Comparison of ENCODE assay signal across 31 cellular contexts in the genomic region with DNA sequence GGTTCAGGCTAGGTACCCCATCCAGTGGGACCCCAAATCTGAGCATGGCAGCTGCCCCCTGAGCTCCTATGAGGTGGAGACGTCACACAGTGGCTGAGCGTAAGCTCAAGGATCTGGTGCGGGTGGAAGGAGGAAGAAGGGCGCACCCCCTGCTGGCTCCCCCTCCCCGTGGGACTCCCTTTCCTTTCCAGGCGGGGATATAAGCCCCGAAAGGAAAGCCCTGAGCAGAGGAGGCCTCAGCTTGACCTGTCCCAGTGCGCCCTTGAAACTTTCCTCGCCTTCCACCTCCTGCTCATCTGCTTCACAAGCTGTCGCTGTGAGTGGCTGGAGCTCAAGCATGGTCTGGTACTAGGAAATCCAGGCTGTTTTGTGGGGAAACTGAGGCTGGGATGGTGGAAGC.
DNase-seq lines count a peak whose midpoint lies in the region; ATAC-seq, FAIRE-seq and TF ChIP-seq lines count a peak whose summit lies in the region.
"Had no signal": no experiment of that assay in that cellular context is flagged by ENCODE, and none has a peak within 500 bp of the region (broad histone marks: within the 10 kb centered on the region; RNA-seq: fewer than 3 reads in every experiment).

No MANE protein-coding gene starts in this region.

- H3K27ac Mint-ChIP-seq in neural progenitor cell = no peak overlapping the region
- H3K27ac Mint-ChIP-seq: IgD-negative memory B cell; T-helper 1 cell treated with Interleukin-12 subunit alpha and Interleukin-12 subunit beta and Interleukin-4 antibody, amounts not matched to agents 30 μg/mL and 1 μg/mL, for 36 hours had no signal

- H3K4me2 ChIP-seq in A549 (peak overlapping the region; percentile 97), neural progenitor cell (peak overlapping the region; percentile 92)
- H3K4me2 ChIP-seq: BLaER1 treated with 17β-estradiol and CSF1 and Interleukin-3, amounts not matched to agents 10 nM and 100 nM had no signal

- H3K4me1 Mint-ChIP-seq in neural progenitor cell = peaks cover 16% of the 10 kb centered on the region

- TF ChIP-seq EP300 in A549 (IDR thresholded peaks at IDR 0.05) = no peak

- H3K27ac ChIP-seq in A549 = peak overlapping the region in 1 of 2 experiments; percentile 83; a peak in 3 of 6 replicates
- no peak overlapping the region for H3K27ac ChIP-seq in neural progenitor cell
- H3K27ac ChIP-seq: BLaER1 treated with 17β-estradiol and CSF1 and Interleukin-3, amounts not matched to agents 10 nM and 100 nM; hepatocyte; HL-60; right atrium auricular region had no signal

- peaks cover 14% of the 10 kb centered on the region; the same call in 2 of the 3 replicates for H3K4me1 ChIP-seq in A549
- H3K4me1 ChIP-seq in neural progenitor cell = peaks cover 6% of the 10 kb centered on the region
- H3K4me1 ChIP-seq: BLaER1 treated with 17β-estradiol and CSF1 and Interleukin-3, amounts not matched to agents 10 nM and 100 nM had no signal

- no peak overlapping the region for H3K9ac ChIP-seq in neural progenitor cell
- H3K9ac ChIP-seq: BLaER1 treated with 17β-estradiol and CSF1 and Interleukin-3, amounts not matched to agents 10 nM and 100 nM had no signal

- H3K4me3 Mint-ChIP-seq in neural progenitor cell = peak overlapping the region; percentile 50
- H3K4me3 Mint-ChIP-seq: T-helper 1 cell treated with Interleukin-12 subunit alpha and Interleukin-12 subunit beta and Interleukin-4 antibody, amounts not matched to agents 30 μg/mL and 1 μg/mL, for 36 hours had no signal

- TF ChIP-seq RAD21 in A549 (conservative IDR thresholded peaks at IDR 0.05 in 1 of 2, IDR thresholded peaks at IDR 0.05 in 1 of 2) = no peak

- H3K9me3 Mint-ChIP-seq in neural progenitor cell = peaks cover 7% of the 10 kb centered on the region
- H3K9me3 Mint-ChIP-seq: IgD-negative memory B cell; T-helper 1 cell treated with Interleukin-12 subunit alpha and Interleukin-12 subunit beta and Interleukin-4 antibody, amounts not matched to agents 30 μg/mL and 1 μg/mL, for 36 hours had no signal

- no peak for TF ChIP-seq CTCF in A549 (IDR thresholded peaks at IDR 0.05)
- TF ChIP-seq CTCF in neural progenitor cell (IDR thresholded peaks at IDR 0.05) = no peak
- TF ChIP-seq CTCF in foreskin fibroblast (IDR thresholded peaks at IDR 0.05; ENCODE audit: low read depth, low read length) = no peak

- H4K20me1 ChIP-seq in neural progenitor cell (ENCODE audit: low read depth) = no peaks in the 10 kb centered on the region
- H4K20me1 ChIP-seq: BLaER1 treated with 17β-estradiol and CSF1 and Interleukin-3, amounts not matched to agents 10 nM and 100 nM had no signal

- no peaks in the 10 kb centered on the region for H3K27me3 ChIP-seq in neural progenitor cell
- H3K27me3 ChIP-seq: BLaER1 treated with 17β-estradiol and CSF1 and Interleukin-3, amounts not matched to agents 10 nM and 100 nM; hepatocyte had no signal

- peaks cover 14% of the 10 kb centered on the region for H3K27me3 Mint-ChIP-seq in neural progenitor cell (ENCODE audit: insufficient read depth, low read depth)

- POLR2A ChIA-PET in A549 (lab: Yijun Ruan, JAX) = interaction anchor here (1.5 kb wide), 1 partner anchor 22 kb away, joined by 4 read pairs; no protein-coding TSS in a partner anchor

- H3F3A ChIP-seq in neural progenitor cell (ENCODE audit: low read depth) = peaks cover 27% of the 10 kb centered on the region

- ATAC-seq in A549 = no peak
- ATAC-seq in GM19395 (IDR thresholded peaks at IDR 0.05; ENCODE audit: unreplicated experiment) = no peak

- H3K9me3 ChIP-seq in A549 (no peaks in the 10 kb centered on the region), neural progenitor cell (ENCODE audit: low read depth) (no peaks in the 10 kb centered on the region)
- H3K9me3 ChIP-seq: lower lobe of right lung, right atrium auricular region, stomach, transverse colon had no signal

- no peaks in the 10 kb centered on the region for H3K79me2 ChIP-seq in neural progenitor cell (ENCODE audit: low read depth)
- H3K79me2 ChIP-seq: hepatocyte had no signal

- CTCF ChIA-PET in A549 (lab: Yijun Ruan, JAX) = interaction anchor here (0.9 to 17.5 kb wide), 5 partner anchors 9 to 109 kb away, joined by 3 to 338 read pairs (median 4); a partner anchor contains a TSS

- no peak overlapping the region for H3K4me3 ChIP-seq in A549
- H3K4me3 ChIP-seq in neural progenitor cell = peak overlapping the region; percentile 73
- H3K4me3 ChIP-seq in foreskin fibroblast (ENCODE audit: low read depth in 1 of 2, low read length in 2 of 2) = no peak overlapping the region
- H3K4me3 ChIP-seq: BLaER1 treated with 17β-estradiol and CSF1 and Interleukin-3, amounts not matched to agents 10 nM and 100 nM had no signal

- no peak overlapping the region for H2AFZ ChIP-seq in neural progenitor cell (replicated peaks)

- DNase-seq in A549 (ENCODE audit: low read depth in 1 of 2, low spot score in 1 of 2) (no peak), HTR-8/SVneo (ENCODE audit: insufficient read length, low spot score) (no peak), ecto neural progenitor cell (ENCODE audit: low spot score) (peak; percentile 61), neural progenitor cell (ENCODE audit: low spot score) (no peak), activated gamma-delta T cell treated with Interleukin-2 at 50 U/mL for 16 hours (no peak), foreskin fibroblast (no peak), mucosa of gallbladder (ENCODE audit: low spot score) (no peak)
- DNase-seq: activated CD4-positive, alpha-beta T cell treated with anti-CD3 and anti-CD28 coated beads, Interleukin-2, amount 50 U/mL, for 4 hours; activated CD8-positive, alpha-beta memory T cell treated with anti-CD3 and anti-CD28 coated beads, Interleukin-2, amount 50 U/mL, for 48 hours; activated effector memory CD4-positive, alpha-beta T cell treated with Interleukin-2 at 50 U/mL for 16 hours; amniotic stem cell; dermis blood vessel endothelial cell; foreskin melanocyte; NCI-H1105 treated with DMSO at 0.1 percent for 48 hours; NCI-H2107; NCI-H510A; NK-92 treated with Interleukin-12 subunit alpha and Interleukin-12 subunit beta, amount 100 ng/mL, for 24 hours; stimulated activated CD4-positive, alpha-beta T cell treated with anti-CD3 and anti-CD28 coated beads, Interleukin-4, amount 100 ng/mL, for 24 hours; stomach; transverse colon had no signal

- no peak for TF ChIP-seq POLR2A in A549 (IDR thresholded peaks at IDR 0.05; ENCODE audit: low read length)

- 93% methylated on average over 10 of the region's 10 CpGs for WGBS in A549 (ENCODE audit: missing lambda C conversion rate)

- no peaks in the 10 kb centered on the region for H3K36me3 ChIP-seq in neural progenitor cell
- H3K36me3 ChIP-seq: BLaER1 treated with 17β-estradiol and CSF1 and Interleukin-3, amounts not matched to agents 10 nM and 100 nM; lower lobe of right lung; right atrium auricular region; stomach; transverse colon had no signal

- peaks cover 6% of the 10 kb centered on the region for H3K36me3 Mint-ChIP-seq in neural progenitor cell
- H3K36me3 Mint-ChIP-seq: IgD-negative memory B cell had no signal

- FAIRE-seq in A549 (lab: Jason Lieb, UNC) (no peak), HTR-8/SVneo (lab: Jason Lieb, UNC) (peak; percentile 57)
- FAIRE-seq: H54, keratinocyte, RCC 7860 had no signal

TF ChIP-seq in A549, 52 proteins besides CTCF, POLR2A, EP300 and RAD21 (continues in another document):
- TF ChIP-seq SREBF2 (IDR thresholded peaks at IDR 0.05) (no peak), CHD2 (IDR thresholded peaks at IDR 0.05; ENCODE audit: low read length, partially characterized antibody) (no peak), POLR2AphosphoS2 (conservative IDR thresholded peaks at IDR 0.05; ENCODE audit: low read length) (no peak), TP53 (CRISPR knock-in tag; IDR thresholded peaks at IDR 0.05) (no peak), RFX5 (IDR thresholded peaks at IDR 0.05) (no peak), MAZ (IDR thresholded peaks at IDR 0.05; ENCODE audit: borderline replicate concordance, low read depth, low read length) (no peak), TFCP2L1 (CRISPR knock-in tag; IDR thresholded peaks at IDR 0.05) (no peak), CBX8 (IDR thresholded peaks at IDR 0.05) (no peak), SMC3 (IDR thresholded peaks at IDR 0.05) (no peak), HOXB13 (CRISPR knock-in tag; IDR thresholded peaks at IDR 0.05; ENCODE audit: low read depth) (no peak), NFE2L2 (conservative IDR thresholded peaks at IDR 0.05; ENCODE audit: low read length) (no peak), ZNF302 (CRISPR knock-in tag; IDR thresholded peaks at IDR 0.05) (no peak), HOXB5 (CRISPR knock-in tag; IDR thresholded peaks at IDR 0.05) (no peak), JUN (IDR thresholded peaks at IDR 0.05) (no peak), GATA3 (IDR thresholded peaks at IDR 0.05; ENCODE audit: borderline replicate concordance) (no peak), FOXS1 (CRISPR knock-in tag; IDR thresholded peaks at IDR 0.05) (no peak), NR3C1 (IDR thresholded peaks at IDR 0.05) (no peak)
- TF ChIP-seq, protein P1, sequence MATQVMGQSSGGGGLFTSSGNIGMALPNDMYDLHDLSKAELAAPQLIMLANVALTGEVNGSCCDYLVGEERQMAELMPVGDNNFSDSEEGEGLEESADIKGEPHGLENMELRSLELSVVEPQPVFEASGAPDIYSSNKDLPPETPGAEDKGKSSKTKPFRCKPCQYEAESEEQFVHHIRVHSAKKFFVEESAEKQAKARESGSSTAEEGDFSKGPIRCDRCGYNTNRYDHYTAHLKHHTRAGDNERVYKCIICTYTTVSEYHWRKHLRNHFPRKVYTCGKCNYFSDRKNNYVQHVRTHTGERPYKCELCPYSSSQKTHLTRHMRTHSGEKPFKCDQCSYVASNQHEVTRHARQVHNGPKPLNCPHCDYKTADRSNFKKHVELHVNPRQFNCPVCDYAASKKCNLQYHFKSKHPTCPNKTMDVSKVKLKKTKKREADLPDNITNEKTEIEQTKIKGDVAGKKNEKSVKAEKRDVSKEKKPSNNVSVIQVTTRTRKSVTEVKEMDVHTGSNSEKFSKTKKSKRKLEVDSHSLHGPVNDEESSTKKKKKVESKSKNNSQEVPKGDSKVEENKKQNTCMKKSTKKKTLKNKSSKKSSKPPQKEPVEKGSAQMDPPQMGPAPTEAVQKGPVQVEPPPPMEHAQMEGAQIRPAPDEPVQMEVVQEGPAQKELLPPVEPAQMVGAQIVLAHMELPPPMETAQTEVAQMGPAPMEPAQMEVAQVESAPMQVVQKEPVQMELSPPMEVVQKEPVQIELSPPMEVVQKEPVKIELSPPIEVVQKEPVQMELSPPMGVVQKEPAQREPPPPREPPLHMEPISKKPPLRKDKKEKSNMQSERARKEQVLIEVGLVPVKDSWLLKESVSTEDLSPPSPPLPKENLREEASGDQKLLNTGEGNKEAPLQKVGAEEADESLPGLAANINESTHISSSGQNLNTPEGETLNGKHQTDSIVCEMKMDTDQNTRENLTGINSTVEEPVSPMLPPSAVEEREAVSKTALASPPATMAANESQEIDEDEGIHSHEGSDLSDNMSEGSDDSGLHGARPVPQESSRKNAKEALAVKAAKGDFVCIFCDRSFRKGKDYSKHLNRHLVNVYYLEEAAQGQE (IDR thresholded peaks at IDR 0.05) = no peak
